8 cellular contexts compared by ENCODE assay signal in genomic region chr3:172751188-172751571, GRCh38. TPM values are rescaled to one million over a fixed set of nuclear protein-coding genes. Genes with fewer than 3 reads are reported as not detected.
A peak's percentile ranks its signal among the peaks of the same experiment; 100 is the strongest.
DNase-seq lines count a peak whose midpoint lies in the region; ATAC-seq, FAIRE-seq and TF ChIP-seq lines count a peak whose summit lies in the region.

No MANE protein-coding gene starts in this region.

- SMC1A ChIA-PET in GM12878 (lab: Charles Lee; ENCODE audit: uncharacterized antibody, unreplicated experiment): interaction anchor here (1.0 to 2.4 kb wide), 3 partner anchors 11 to 79 kb away, joined by 3 to 7 read pairs (median 4); no protein-coding TSS in a partner anchor

- H2AFZ ChIP-seq in GM12878 (ENCODE audit: control insufficient read depth, low read depth, low read length): peak overlapping the region; percentile 89

- intact Hi-C loops in GM12878 (cut with micrococcal nuclease; ENCODE audit: unreplicated experiment): loop anchor here (2.0 kb wide), 1 partner anchor 78 kb away; no protein-coding TSS in a partner anchor

- POLR2A ChIA-PET in GM12878 (lab: Charles Lee): interaction anchor here (1.2 to 1.7 kb wide), 2 partner anchors 40 to 41 kb away, joined by 3 to 4 read pairs; partner anchors contain the start of gene NCEH1

- BruUV-seq in GM12878 (replicated peaks; lab: Mats Ljungman, UMichigan): no TSS peak

- no peak for FAIRE-seq in GM12878 (lab: Jason Lieb, UNC)

- TF ChIP-seq CTCF in GM12878 (IDR thresholded peaks at IDR 0.05 in 2 of 3, conservative IDR thresholded peaks at IDR 0.05 in 1 of 3; ENCODE audit: control insufficient read depth in 2 of 3, extremely low read depth in 1 of 3, insufficient read depth in 1 of 3, low read depth in 3 of 3, low read length in 3 of 3) (no peak), kidney epithelial cell (IDR thresholded peaks at IDR 0.05; ENCODE audit: insufficient read depth, low read length, poor library complexity, severe bottlenecking) (no peak)

- H3K36me3 ChIP-seq in GM12878 (ENCODE audit: control insufficient read depth in 2 of 2, insufficient read depth in 2 of 2, low read length in 1 of 2): peaks cover 0 to 4% of the 10 kb centered on the region in 2 experiments; a peak in 2 of 4 replicates
- H3K36me3 ChIP-seq in kidney epithelial cell (ENCODE audit: control insufficient read depth, insufficient read depth, low read length): no peaks in the 10 kb centered on the region

- no peak for TF ChIP-seq EP300 in GM12878 (IDR thresholded peaks at IDR 0.05; ENCODE audit: borderline replicate concordance in 1 of 2, control insufficient read depth in 1 of 2, low read depth in 2 of 2, low read length in 2 of 2)

- RAD21 ChIA-PET in GM12878 (lab: Charles Lee; ENCODE audit: unreplicated experiment): interaction anchor here (1.3 to 1.4 kb wide), 2 partner anchors 59 to 78 kb away, joined by 3 to 9 read pairs; no protein-coding TSS in a partner anchor

- TF ChIP-seq RAD21 in GM12878 (IDR thresholded peaks at IDR 0.05; ENCODE audit: insufficient read depth, low read depth, low read length): no peak

- H3K27ac ChIP-seq in GM12878 (ENCODE audit: control insufficient read depth, insufficient read depth): peak overlapping the region; percentile 92
- H3K27ac ChIP-seq in substantia nigra (ENCODE audit: low read depth, low read length, poor library complexity, severe bottlenecking): peak overlapping the region; percentile 22

- DNase-seq in SIG-M5 treated with dmso at 0.1 percent for 504 hours (lab: John Stamatoyannopoulos, UW; ENCODE audit: unreplicated experiment) (peak; percentile 81), SIG-M5 (lab: John Stamatoyannopoulos, UW) (no peak), HCEC 1CT (peak; percentile 38), NCI-H748 (lab: John Stamatoyannopoulos, UW; ENCODE audit: unreplicated experiment) (peak; percentile 52), GM12878 (ENCODE audit: low read depth, low spot score) (no peak), kidney epithelial cell (ENCODE audit: low read depth) (no peak), substantia nigra (lab: John Stamatoyannopoulos, UW) (peak in 1 of 49 donors; percentile 16), 8988T (no peak)

- no peaks in the 10 kb centered on the region for H3K9me3 ChIP-seq in GM12878 (replicated peaks; ENCODE audit: control insufficient read depth, insufficient read depth, low read length)

- in situ Hi-C loops in GM12878 (cut with MboI): no loop called here

- peaks cover 45% of the 10 kb centered on the region for H3K79me2 ChIP-seq in GM12878 (ENCODE audit: control insufficient read depth, insufficient read depth, low read length)

- H4K20me1 ChIP-seq in GM12878 (ENCODE audit: control insufficient read depth, insufficient read depth): no peaks in the 10 kb centered on the region

- H3K4me1 ChIP-seq in GM12878 (ENCODE audit: control insufficient read depth, insufficient read depth, low read length): no peaks in the 10 kb centered on the region

- H3K27me3 ChIP-seq in GM12878 (replicated peaks in 1 of 2; ENCODE audit: control insufficient read depth in 2 of 2, insufficient read depth in 2 of 2, low read length in 1 of 2) (no peaks in the 10 kb centered on the region), kidney epithelial cell (ENCODE audit: control insufficient read depth, insufficient read depth, low read length) (no peaks in the 10 kb centered on the region)

- CTCF ChIA-PET in GM12878 (lab: Yijun Ruan, JAX): interaction anchor here (0.8 to 3.1 kb wide), 6 partner anchors 8 to 157 kb away, joined by 3 to 32 read pairs (median 4); no protein-coding TSS in a partner anchor

- WGBS in GM12878 (ENCODE audit: insufficient coverage, insufficient replicate concordance, low lambda C conversion rate, missing lambda C conversion rate): 2% methylated on average over 13 of the region's 13 CpGs

- peak overlapping the region; percentile 93 for H3K4me3 ChIP-seq in GM12878
- H3K4me3 ChIP-seq in kidney epithelial cell (ENCODE audit: low read depth, low read length): peak overlapping the region; percentile 73

- TF ChIP-seq POLR2A in GM12878 (IDR thresholded peaks at IDR 0.05; ENCODE audit: low read depth, low read length): no peak

- peak overlapping the region; percentile 75 for H3K4me2 ChIP-seq in GM12878 (ENCODE audit: control insufficient read depth, insufficient read depth)

- ATAC-seq in GM12878: peak; percentile 52

- peak overlapping the region; percentile 96 for H3K9ac ChIP-seq in GM12878 (ENCODE audit: control insufficient read depth, insufficient read depth, low read length)

TF ChIP-seq in GM12878, 131 proteins besides CTCF, POLR2A, EP300 and RAD21 (continues in another document):
- TF ChIP-seq SMAD1 (IDR thresholded peaks at IDR 0.05; ENCODE audit: low read depth, partially characterized antibody) (no peak), NFYA (IDR thresholded peaks at IDR 0.05; ENCODE audit: borderline replicate concordance, low read depth, low read length) (no peak), ASH2L (IDR thresholded peaks at IDR 0.05; ENCODE audit: borderline replicate concordance, low read depth) (no peak), ZNF592 (IDR thresholded peaks at IDR 0.05) (no peak), IRF4 (IDR thresholded peaks at IDR 0.05; ENCODE audit: low read depth, low read length) (no peak), CBFB (IDR thresholded peaks at IDR 0.05; ENCODE audit: low read depth) (no peak), MYC (IDR thresholded peaks at IDR 0.05; ENCODE audit: insufficient read depth, insufficient read length, insufficient replicate concordance, low read length, severe bottlenecking) (no peak), FOS (IDR thresholded peaks at IDR 0.05; ENCODE audit: borderline replicate concordance, extremely low read depth, insufficient read length) (no peak)

RNA-seq across cellular contexts. Expression of gene ECT2, which starts 0.7 kb away (rescaled TPM):
- 55.8 and 56.5 TPM in 2 replicates for total RNA-seq in GM12878 (2013; cell fraction: nucleolus; rRNA removed)
- total RNA-seq in GM12878 (2014; rRNA removed) (34.7 and 47.8 TPM in 2 replicates), GM12878 (2014; rRNA removed; fragmentation: Illumina TruSeq; extraction: Trizol) (46.3 and 46.7 TPM in 2 replicates), GM12878 (2021) (37.6 and 38.7 TPM in 2 replicates), kidney epithelial cell (20.5 and 26.3 TPM in 2 replicates)
- polyA plus RNA-seq in GM12878 (2011; ENCODE audit: low read depth): 5.0 TPM
- polyA plus RNA-seq in GM12878 (2011; rRNA removed) (47.8 and 80.1 TPM in 2 replicates), GM12878 (2014; fragmentation: Illumina TruSeq; extraction: Trizol) (37.6 and 46.3 TPM in 2 replicates), GM12878 (2014; fragmentation: Nextera tagmentation; extraction: Ambion mirVana) (10 to 100 TPM; 21.5 to 27.5 TPM), GM12878 (2014; rRNA removed) (21.0 and 22.6 TPM in 2 replicates), GM12878 (2016; fragmentation: Nextera tagmentation; extraction: Ambion mirVana) (10 to 100 TPM; 40.2 to 42.8 TPM)
- 14.8 and 15.3 TPM in 2 replicates for polyA plus RNA-seq in GM12878 (2011; cell fraction: cytosol; rRNA removed)
- 33.3 and 35.5 TPM in 2 replicates for polyA plus RNA-seq in GM12878 (2011; cell fraction: nucleus; rRNA removed)
- polyA plus RNA-seq in GM12878 (2012): 9.5 and 13.3 TPM in 2 replicates
- polyA minus RNA-seq in GM12878 (2011; rRNA and poly(A)+ RNA removed): 33.5 and 37.4 TPM in 2 replicates
- 16.4 and 22.8 TPM in 2 replicates for polyA minus RNA-seq in GM12878 (2011; cell fraction: cytosol; rRNA and poly(A)+ RNA removed)
- 38.4 and 61.4 TPM in 2 replicates for polyA minus RNA-seq in GM12878 (2011; cell fraction: nucleus; rRNA and poly(A)+ RNA removed)

RNA-seq across cellular contexts. Expression of gene NCEH1, which starts 40.3 kb away (rescaled TPM):
- total RNA-seq in GM12878 (2013; cell fraction: nucleolus; rRNA removed): 3.0 and 6.1 TPM in 2 replicates
- total RNA-seq in GM12878 (2014; rRNA removed) (2.3 and 2.5 TPM in 2 replicates), GM12878 (2014; rRNA removed; fragmentation: Illumina TruSeq; extraction: Trizol) (3.6 and 3.9 TPM in 2 replicates), GM12878 (2021) (6.5 and 8.1 TPM in 2 replicates), kidney epithelial cell (14.9 and 22.4 TPM in 2 replicates)
- 1.2 TPM for polyA plus RNA-seq in GM12878 (2011; ENCODE audit: low read depth)
- polyA plus RNA-seq in GM12878 (2011; rRNA removed) (5.6 and 6.0 TPM in 2 replicates), GM12878 (2014; fragmentation: Illumina TruSeq; extraction: Trizol) (5.0 and 5.4 TPM in 2 replicates), GM12878 (2014; fragmentation: Nextera tagmentation; extraction: Ambion mirVana) (1 to 10 TPM; 1.8 to 2.3 TPM), GM12878 (2014; rRNA removed) (3.4 and 3.5 TPM in 2 replicates), GM12878 (2016; fragmentation: Nextera tagmentation; extraction: Ambion mirVana) (1 to 10 TPM; 5.2 to 7.7 TPM)
- 4.8 and 5.1 TPM in 2 replicates for polyA plus RNA-seq in GM12878 (2011; cell fraction: cytosol; rRNA removed)
- polyA plus RNA-seq in GM12878 (2011; cell fraction: nucleus; rRNA removed): 2.5 and 2.6 TPM in 2 replicates
- polyA plus RNA-seq in GM12878 (2012): 1.4 and 1.7 TPM in 2 replicates
- 8.9 and 12.4 TPM in 2 replicates for polyA minus RNA-seq in GM12878 (2011; rRNA and poly(A)+ RNA removed)
- 5.3 and 8.3 TPM in 2 replicates for polyA minus RNA-seq in GM12878 (2011; cell fraction: cytosol; rRNA and poly(A)+ RNA removed)
- polyA minus RNA-seq in GM12878 (2011; cell fraction: nucleus; rRNA and poly(A)+ RNA removed): 4.1 and 12.8 TPM in 2 replicates

Comparison
In these comparisons a context has a peak if more than half of its experiments do, and no peak if none do; other contexts are left out.
1. DNase-seq: peak in SIG-M5 treated with dmso at 0.1 percent for 504 hours (single experiment), HCEC 1CT (single experiment) and NCI-H748 (single experiment); none in SIG-M5 (single experiment), GM12878 (single experiment), kidney epithelial cell (single experiment) and 8988T (single experiment).